8 cellular contexts compared by ENCODE assay signal in genomic region chr12:110449799-110450497, GRCh38. TPM values are rescaled to one million over a fixed set of nuclear protein-coding genes. Genes with fewer than 3 reads are reported as not detected.
A peak's percentile ranks its signal among the peaks of the same experiment; 100 is the strongest.
DNase-seq lines count a peak whose midpoint lies in the region; ATAC-seq and TF ChIP-seq lines count a peak whose summit lies in the region.

Gene ARPC3, minus strand, starts transcription at chr12:110450337. Its CDS starts 77 bp downstream, at chr12:110450260.

- H3K4me3 Mint-ChIP-seq in activated B cell treated with CpG ODN at 0.5 μM for 24 hours (peak within 1 kb of the TSS; percentile 100), immature natural killer cell (peak within 1 kb of the TSS; percentile 98 to 100 (median 99))

- DNase-seq in AG09319 (ENCODE audit: extremely low read depth, low read depth) (peak; percentile 88), NCI-H226 (peak; percentile 89), activated B cell treated with CpG ODN at 0.5 μM for 24 hours (peak; percentile 92), caudate nucleus (lab: John Stamatoyannopoulos, UW) (peak in 60 of 61 donors; percentile 38 to 96 (median 90)), immature natural killer cell (peak; percentile 89 to 92 (median 92)), spleen (peak; percentile 99)

- CTCF ChIA-PET in activated B cell treated with CpG ODN at 0.5 μM for 24 hours (lab: Charles Lee): interaction anchor here (0.6 to 6.7 kb wide), 50 partner anchors 8 to 445 kb away, joined by 3 to 189 read pairs (median 4); partner anchors contain the start of genes FAM216A, GPN3, RAD9B and VPS29

- peak within 1 kb of the TSS; percentile 69 to 89 (median 78) for H3K4me3 ChIP-seq in spleen

- intact Hi-C loops in activated B cell treated with CpG ODN at 0.5 μM for 24 hours (cut with micrococcal nuclease) (loop anchor here (1.0 to 5.0 kb wide), 10 partner anchors 18 to 438 kb away; partner anchors contain the start of genes CCDC63, FAM216A, GPN3 and RAD9B), spleen (cut with DNase I; ENCODE audit: low total_unique reads) (loop anchor here (5.0 to 10.0 kb wide), 2 partner anchors 55 to 152 kb away; partner anchors contain the start of genes RAD9B and VPS29)

- peak within 1 kb of the TSS; percentile 93 for H3K27ac ChIP-seq in caudate nucleus (ENCODE audit: low read depth, low read length)
- peak within 1 kb of the TSS; percentile 94 to 98 (median 96) for H3K27ac ChIP-seq in spleen

- H3K9me3 Mint-ChIP-seq in activated B cell treated with CpG ODN at 0.5 μM for 24 hours: no peaks in the 10 kb centered on the region
- no peaks in the 10 kb centered on the region for H3K9me3 Mint-ChIP-seq in immature natural killer cell

- no peaks in the 10 kb centered on the region for H3K27me3 Mint-ChIP-seq in activated B cell treated with CpG ODN at 0.5 μM for 24 hours
- peaks cover 0 to 21% (median 8%) of the 10 kb centered on the region in 3 donors for H3K27me3 Mint-ChIP-seq in immature natural killer cell (ENCODE audit: low read depth in 3 of 3)

- H3K36me3 ChIP-seq in spleen: peaks cover 0 to 71% (median 22%) of the 10 kb centered on the region in 6 donors

- TF ChIP-seq POLR2A in GM18951 (IDR thresholded peaks at IDR 0.05; ENCODE audit: extremely low read depth, insufficient read depth, insufficient read length) (peak; percentile 82), spleen (IDR thresholded peaks at IDR 0.05) (peak; percentile 40 to 68 (median 60))

- H3K9me3 ChIP-seq in spleen: no peaks in the 10 kb centered on the region

- H3K36me3 Mint-ChIP-seq in activated B cell treated with CpG ODN at 0.5 μM for 24 hours (ENCODE audit: low read depth) (peaks cover 52% of the 10 kb centered on the region), immature natural killer cell (peaks cover 11 to 23% (median 12%) of the 10 kb centered on the region in 3 donors)

- 0 to 1% (median 0%) methylated on average over 40 to 51 of the region's 51 CpGs for WGBS in spleen, 5 donors

- peak; percentile 94 for ATAC-seq in HG03196 (IDR thresholded peaks at IDR 0.05; ENCODE audit: unreplicated experiment)
- peak; percentile 92 for ATAC-seq in activated B cell treated with CpG ODN at 0.5 μM for 24 hours (ENCODE audit: low read depth)

- in situ Hi-C loops in GM18951 (cut with MboI; ENCODE audit: low sequenced_read_pairs, unreplicated experiment): loop anchor here (25.0 kb wide), 1 partner anchor 387 kb away; the partner anchor contains the start of gene CCDC63

- TF ChIP-seq CTCF in AG09319 (IDR thresholded peaks at IDR 0.05; ENCODE audit: low read depth, low read length) (peak; percentile 92), activated B cell treated with CpG ODN at 0.5 μM for 24 hours (IDR thresholded peaks at IDR 0.05) (no peak), spleen (IDR thresholded peaks at IDR 0.05 in 8 of 11, conservative IDR thresholded peaks at IDR 0.05 in 3 of 11) (peak; percentile 82 to 99 (median 94))

- peaks cover 27 to 76% (median 55%) of the 10 kb centered on the region in 6 donors for H3K4me1 ChIP-seq in spleen

- H3K4me1 Mint-ChIP-seq in activated B cell treated with CpG ODN at 0.5 μM for 24 hours: peaks cover 48% of the 10 kb centered on the region
- H3K4me1 Mint-ChIP-seq in immature natural killer cell: peaks cover 45 to 57% of the 10 kb centered on the region in 2 donors

- H3K27ac Mint-ChIP-seq in activated B cell treated with CpG ODN at 0.5 μM for 24 hours (peak within 1 kb of the TSS; percentile 100), immature natural killer cell (peak within 1 kb of the TSS; percentile 95 to 100 (median 99))

- POLR2A ChIA-PET in activated B cell treated with CpG ODN at 0.5 μM for 24 hours (lab: Charles Lee): interaction anchor here (0.6 to 3.4 kb wide), 64 partner anchors 9 to 1236 kb away, joined by 3 to 106 read pairs (median 5); partner anchors contain the start of genes ACAD10, ATP2A2, BRAP and CCDC63

- no peaks in the 10 kb centered on the region for H3K27me3 ChIP-seq in spleen (replicated peaks in 1 of 7)

RNA-seq across cellular contexts. Expression of gene ARPC3, which starts in this region (rescaled TPM):
- total RNA-seq in activated B cell treated with CpG ODN at 0.5 μM for 24 hours (435 and 459 TPM in 2 replicates), spleen (100 to 1,000 TPM; 301 to 568 (median 353) TPM)
- polyA plus RNA-seq in immature natural killer cell (1,000 to 10,000 TPM in 2 of 3 donors, 100 to 1,000 TPM in 1; 882 to 1,121 (median 1,023) TPM), spleen (100 to 1,000 TPM; 614 to 762 (median 699) TPM)

Comparison
In these comparisons a context has a peak if more than half of its experiments do, and no peak if none do; other contexts are left out.
1. Peak in every context shown above with its lines: DNase-seq, ATAC-seq, H3K4me3 ChIP-seq and H3K27ac ChIP-seq.